22 cellular contexts compared by ENCODE assay signal in genomic region chr22:22697377-22698120, GRCh38. TPM values are rescaled to one million over a fixed set of nuclear protein-coding genes. Genes with fewer than 3 reads are reported as not detected.
DNase-seq lines count a peak whose midpoint lies in the region; ATAC-seq, FAIRE-seq and TF ChIP-seq lines count a peak whose summit lies in the region.
"Had no signal": no experiment of that assay in that cellular context is flagged by ENCODE, and none has a peak within 500 bp of the region (broad histone marks: within the 10 kb centered on the region; RNA-seq: fewer than 3 reads in every experiment).

No MANE protein-coding gene starts in this region.

- H3K36me3 ChIP-seq in H1 (ENCODE audit: control insufficient read depth in 2 of 4, insufficient read depth in 4 of 4, low read length in 3 of 4) (no peaks in the 10 kb centered on the region), sigmoid colon (no peaks in the 10 kb centered on the region)

- H3K23ac ChIP-seq in H9 (ENCODE audit: insufficient read length, low read depth, low read length) (no peak overlapping the region), H1 (ENCODE audit: insufficient read length) (no peak overlapping the region)

- H3K23me2 ChIP-seq in H9 (ENCODE audit: insufficient read length, low read depth, low read length, poor library complexity, severe bottlenecking) = no peaks in the 10 kb centered on the region
- no peaks in the 10 kb centered on the region for H3K23me2 ChIP-seq in H1 (ENCODE audit: low read depth, low read length)

- H3K18ac ChIP-seq in H9 (ENCODE audit: insufficient read length, low read depth, low read length) (no peak overlapping the region), H1 (ENCODE audit: extremely low read depth, low read length) (no peak overlapping the region)

- H4K20me1 ChIP-seq in H9 (ENCODE audit: control insufficient read depth, insufficient read depth, insufficient read length) (no peaks in the 10 kb centered on the region), H1 (replicated peaks in 1 of 2; ENCODE audit: control insufficient read depth in 1 of 2, insufficient read depth in 2 of 2, low read length in 2 of 2) (no peaks in the 10 kb centered on the region)

- intact Hi-C loops in cardiac septum (cut with DNase I) = no loop called here
- intact Hi-C loops in Right ventricle myocardium inferior (cut with DNase I) = no loop called here
- intact Hi-C loops in sigmoid colon (cut with DNase I) = no loop called here

- POLR2A ChIA-PET in H1 (lab: Charles Lee; ENCODE audit: partially characterized antibody) (no interaction called here), GM10248 (lab: Yijun Ruan, JAX) (no interaction called here)

- H4K8ac ChIP-seq in H9 (replicated peaks; ENCODE audit: insufficient read length, low read depth, low read length) (no peak overlapping the region), H1 (ENCODE audit: extremely low read depth, insufficient read depth, low read length) (no peak overlapping the region)

- H3K4me2 ChIP-seq in H9 (ENCODE audit: insufficient read depth, insufficient read length, low read length) (no peak overlapping the region), H1 (ENCODE audit: insufficient read depth in 1 of 2, low read depth in 2 of 2, low read length in 2 of 2) (no peak overlapping the region)
- H3K4me2 ChIP-seq: PC-9 had no signal

- no peak overlapping the region for H4K5ac ChIP-seq in H9 (ENCODE audit: insufficient read length, low read depth, low read length)
- no peak overlapping the region for H4K5ac ChIP-seq in H1 (ENCODE audit: insufficient read length, low read depth, low read length)

- 0 out of 4 replicates have a peak, but pooled peaks cover 0 to under 1% of the 10 kb centered on the region in 2 experiments for H3K4me1 Mint-ChIP-seq in H9

- peaks cover 16% of the 10 kb centered on the region; the same call in 1 of the 2 replicates for H3K27me3 ChIP-seq in H9 (ENCODE audit: insufficient read depth, low read length)
- peaks cover 10 to 41% (median 23%) of the 10 kb centered on the region in 4 experiments; a peak in 5 of 7 replicates for H3K27me3 ChIP-seq in H1 (replicated peaks in 1 of 4; ENCODE audit: control insufficient read depth in 3 of 4, extremely low read depth in 1 of 4, insufficient read depth in 3 of 4, low read length in 3 of 4)
- no peaks in the 10 kb centered on the region for H3K27me3 ChIP-seq in sigmoid colon

- H2BK5ac ChIP-seq in H9 (ENCODE audit: insufficient read length, low read length) = no peak overlapping the region
- no peak overlapping the region for H2BK5ac ChIP-seq in H1 (ENCODE audit: low read depth, low read length)

- H2BK20ac ChIP-seq in H9 (ENCODE audit: low read depth, low read length, poor library complexity, severe bottlenecking) (no peak overlapping the region), H1 (ENCODE audit: low read length) (no peak overlapping the region)

- ATAC-seq in Right ventricle myocardium inferior (no peak), HG03095 (IDR thresholded peaks at IDR 0.05; ENCODE audit: unreplicated experiment) (no peak), GM21423 (IDR thresholded peaks at IDR 0.05; ENCODE audit: unreplicated experiment) (no peak)

- H3K79me1 ChIP-seq in H9 (ENCODE audit: insufficient read depth, low read depth, low read length, poor library complexity, severe bottlenecking) (no peaks in the 10 kb centered on the region), H1 (ENCODE audit: low read depth, low read length) (no peaks in the 10 kb centered on the region)

- H3K14ac ChIP-seq in H9 (ENCODE audit: insufficient read depth, low read length) (no peak overlapping the region; the same call in 1 of the 2 replicates), H1 (ENCODE audit: insufficient read length) (no peak overlapping the region)

- no peaks in the 10 kb centered on the region for H3K9me3 Mint-ChIP-seq in H9
- H3K9me3 Mint-ChIP-seq: IgD-negative memory B cell had no signal

- H2BK15ac ChIP-seq in H9 (ENCODE audit: low read depth, low read length) (no peak overlapping the region), H1 (ENCODE audit: low read length) (no peak overlapping the region)

- no CpG with 5 or more reads among the region's 12 CpGs for WGBS in H9 (ENCODE audit: extremely low coverage, insufficient read length, low lambda C conversion rate)
- 70% methylated on average over 9 of the region's 12 CpGs; no CpG with 5 or more reads in 1 of the 2 experiments for WGBS in H1 (ENCODE audit: extremely low coverage in 1 of 2, insufficient coverage in 1 of 2, insufficient read length in 1 of 2, insufficient replicate concordance in 2 of 2, low coverage in 1 of 2, low lambda C conversion rate in 2 of 2, missing lambda C conversion rate in 1 of 2), 2 experiments
- 82 to 88% methylated on average over 12 of the region's 12 CpGs for WGBS in sigmoid colon, 2 donors

- H2BK12ac ChIP-seq in H9 (ENCODE audit: insufficient read length, low read depth, low read length) (no peak overlapping the region), H1 (ENCODE audit: low read depth, low read length) (no peak overlapping the region)

- CTCF ChIA-PET in H1 (lab: Charles Lee; ENCODE audit: partially characterized antibody) (no interaction called here), GM10248 (lab: Yijun Ruan, JAX) (interaction anchor here (1.0 to 4.7 kb wide), 2 partner anchors 12 to 72 kb away, joined by 3 to 20 read pairs; no protein-coding TSS in a partner anchor)

- no peak overlapping the region for H3K27ac ChIP-seq in H9 (ENCODE audit: insufficient read length, low read depth, low read length)
- no peak overlapping the region for H3K27ac ChIP-seq in H1 (ENCODE audit: low read depth, low read length)
- no peak overlapping the region for H3K27ac ChIP-seq in sigmoid colon
- H3K27ac ChIP-seq: C4-2B, PC-9 had no signal

- H3K79me2 ChIP-seq in H9 (ENCODE audit: insufficient read depth, low read length) (no peaks in the 10 kb centered on the region), H1 (ENCODE audit: control insufficient read depth in 1 of 2, insufficient read depth in 2 of 2, low read length in 2 of 2) (no peaks in the 10 kb centered on the region)

- no peak overlapping the region for H3K4me3 Mint-ChIP-seq in H9

- H3T11ph ChIP-seq in H9 (ENCODE audit: low read length) = no peak overlapping the region

- H2BK120ac ChIP-seq in H9 (ENCODE audit: low read depth, low read length, poor library complexity, severe bottlenecking) (no peak overlapping the region), H1 (replicated peaks; ENCODE audit: low read depth, low read length) (no peak overlapping the region)

- peak; percentile 60 for DNase-seq in cardiac septum (ENCODE audit: low spot score)
- DNase-seq in Right ventricle myocardium inferior (ENCODE audit: missing footprints) = no peak
- DNase-seq in H9 = peak; percentile 53
- DNase-seq in H1 (ENCODE audit: low read depth in 1 of 2, low spot score in 2 of 2) = no peak
- DNase-seq in sigmoid colon = peak; percentile 40
- no peak for DNase-seq in GM10248 (ENCODE audit: extremely low spot score)
- DNase-seq: NCI-H1105 treated with DMSO at 0.1 percent for 48 hours, NCI-H187 treated with DMSO at 0.1 percent for 48 hours, NCI-H2171, NCI-H446, NCI-H748 treated with DMSO at 0.1 percent for 48 hours, PC-9, SW 1271 had no signal

- no peak overlapping the region for H3K4ac ChIP-seq in H9 (ENCODE audit: low read depth, low read length)
- no peak overlapping the region for H3K4ac ChIP-seq in H1 (replicated peaks; ENCODE audit: insufficient read length, low read depth, low read length)

- H3K56ac ChIP-seq in H9 (ENCODE audit: insufficient read length, low read depth, low read length) (no peak overlapping the region), H1 (replicated peaks; ENCODE audit: insufficient read length, low read depth, low read length) (no peak overlapping the region)

- no peak overlapping the region for H3K27ac Mint-ChIP-seq in H9

- no peak for TF ChIP-seq EP300 in H1 (IDR thresholded peaks at IDR 0.05; ENCODE audit: borderline replicate concordance in 1 of 2, low read depth in 2 of 2, low read length in 2 of 2)
- no peak for TF ChIP-seq EP300 in sigmoid colon (IDR thresholded peaks at IDR 0.05)

- H3K9me3 ChIP-seq in H9 (ENCODE audit: control insufficient read depth, low read depth, low read length) = no peaks in the 10 kb centered on the region
- peaks cover 10 to 54% of the 10 kb centered on the region in 2 experiments; a peak in 3 of 4 replicates for H3K9me3 ChIP-seq in H1 (ENCODE audit: insufficient read depth in 2 of 2, low read depth in 1 of 2, low read length in 1 of 2)
- no peaks in the 10 kb centered on the region for H3K9me3 ChIP-seq in sigmoid colon

- peaks cover 99% of the 10 kb centered on the region for H3K27me3 Mint-ChIP-seq in H9 (ENCODE audit: low read depth)

- no peaks in the 10 kb centered on the region for H3K36me3 Mint-ChIP-seq in H9 (ENCODE audit: insufficient read depth in 1 of 3, low read depth in 3 of 3)
- H3K36me3 Mint-ChIP-seq: IgD-negative memory B cell had no signal

- TF ChIP-seq CTCF in H9 (conservative IDR thresholded peaks at IDR 0.05) (peak; percentile 39; the same call in 2 of the 3 replicates), H1 (IDR thresholded peaks at IDR 0.05; ENCODE audit: control extremely low read depth in 1 of 3, insufficient read depth in 1 of 3, low read depth in 1 of 3, low read length in 3 of 3) (peak; percentile 4 to 32 (median 23); a peak in 3 of 4 replicates), sigmoid colon (IDR thresholded peaks at IDR 0.05) (no peak), GM10248 (IDR thresholded peaks at IDR 0.05; ENCODE audit: control extremely low read depth, extremely low read depth, low read depth, missing control alignments) (no peak)

- H3K4me1 ChIP-seq in H9 (ENCODE audit: insufficient read depth, low read length) (no peaks in the 10 kb centered on the region), H1 (replicated peaks in 1 of 4; ENCODE audit: control insufficient read depth in 3 of 4, insufficient read depth in 4 of 4, low read length in 3 of 4) (no peaks in the 10 kb centered on the region; a peak in 1 of 7 replicates), sigmoid colon (no peaks in the 10 kb centered on the region)

- H4K91ac ChIP-seq in H9 (ENCODE audit: insufficient read length, low read depth, low read length) = no peak overlapping the region
- no peak overlapping the region for H4K91ac ChIP-seq in H1 (replicated peaks; ENCODE audit: insufficient read length, low read length)

- H3K9ac ChIP-seq in H9 (ENCODE audit: extremely low read depth, insufficient read length, low read length) (no peak overlapping the region), H1 (replicated peaks in 1 of 4; ENCODE audit: extremely low read depth in 1 of 4, low read depth in 3 of 4, low read length in 3 of 4) (no peak overlapping the region)

- TF ChIP-seq POLR2A in H1 (IDR thresholded peaks at IDR 0.05; ENCODE audit: control extremely low read depth in 1 of 2, low read depth in 2 of 2, low read length in 2 of 2) (no peak), sigmoid colon (IDR thresholded peaks at IDR 0.05) (no peak)

- H2AFZ ChIP-seq in H9 (ENCODE audit: low read length) = no peak overlapping the region
- no peak overlapping the region for H2AFZ ChIP-seq in H1 (ENCODE audit: low read length)
- H2AFZ ChIP-seq: PC-9 had no signal

- no peak for FAIRE-seq in H1 (lab: Jason Lieb, UNC)
- FAIRE-seq: A204.1 had no signal

- no peak for TF ChIP-seq RAD21 in H1 (IDR thresholded peaks at IDR 0.05 in 1 of 2, conservative IDR thresholded peaks at IDR 0.05 in 1 of 2; ENCODE audit: low read depth in 2 of 2, low read length in 2 of 2)

- H2AK5ac ChIP-seq in H9 (ENCODE audit: insufficient read length, low read length) (no peak overlapping the region), H1 (ENCODE audit: low read depth, low read length) (no peak overlapping the region)

- H3K4me3 ChIP-seq in H1 (ENCODE audit: extremely low read depth in 1 of 4, insufficient read depth in 2 of 4, low read depth in 3 of 4, low read length in 4 of 4) = no peak overlapping the region
- no peak overlapping the region for H3K4me3 ChIP-seq in sigmoid colon
- H3K4me3 ChIP-seq: PC-9 had no signal

RNA-seq across cellular contexts. Expression of gene GGTLC2, which starts 53.1 kb away (rescaled TPM):
- total RNA-seq in cardiac septum = not detected
- not detected for total RNA-seq in Right ventricle myocardium inferior
- not detected in 2 replicates for total RNA-seq in H9 (2021)
- not detected in 2 replicates for total RNA-seq in H1 (2021; fragmentation: NEBNext Ultra II Directional; extraction: Animal tissue kit (Norgen Biotek cat#: 25700))
- 0.14 TPM in 1 of 2 replicates, not detected in the other for polyA plus RNA-seq in H1 (2011; rRNA removed)
- polyA plus RNA-seq in H1 (2011; cell fraction: cytosol; rRNA removed) = not detected
- polyA plus RNA-seq in H1 (2011; cell fraction: nucleus; rRNA removed) = not detected
- polyA plus RNA-seq in H1 (2012, experiment 1 of 2) = 0.37 TPM in 1 of 4 replicates, not detected in the others
- not detected for polyA plus RNA-seq in H1 (2012, experiment 2 of 2)
- polyA plus RNA-seq in H1 (2013, experiment 1 of 2) = not detected
- not detected for polyA plus RNA-seq in H1 (2013, experiment 2 of 2)
- not detected in 2 replicates for polyA minus RNA-seq in H1 (2011; rRNA and poly(A)+ RNA removed)
- polyA minus RNA-seq in H1 (2011; cell fraction: cytosol; rRNA and poly(A)+ RNA removed) = not detected
- not detected for polyA minus RNA-seq in H1 (2011; cell fraction: nucleus; rRNA and poly(A)+ RNA removed)
- not detected for total RNA-seq in sigmoid colon
- not detected for polyA plus RNA-seq in sigmoid colon
- total RNA-seq: H4, HT1080, LHCN-M2, PC-9, SK-MEL-5 had no signal
- polyA plus RNA-seq: IgD-negative memory B cell had no signal

Comparison
In these comparisons a context has a peak if more than half of its experiments do, and no peak if none do; other contexts are left out.
1. DNase-seq: peak in cardiac septum (single experiment), H9 (single experiment) and sigmoid colon (single experiment); none in Right ventricle myocardium inferior (single experiment), H1 (0 of 2) and GM10248 (single experiment).
2. CTCF ChIP-seq: peak in H9 (single experiment) and H1 (3 of 3); none in sigmoid colon (0 of 4) and GM10248 (single experiment).